Comparison of ENCODE assay signal across 6 cellular contexts in the genomic region with DNA sequence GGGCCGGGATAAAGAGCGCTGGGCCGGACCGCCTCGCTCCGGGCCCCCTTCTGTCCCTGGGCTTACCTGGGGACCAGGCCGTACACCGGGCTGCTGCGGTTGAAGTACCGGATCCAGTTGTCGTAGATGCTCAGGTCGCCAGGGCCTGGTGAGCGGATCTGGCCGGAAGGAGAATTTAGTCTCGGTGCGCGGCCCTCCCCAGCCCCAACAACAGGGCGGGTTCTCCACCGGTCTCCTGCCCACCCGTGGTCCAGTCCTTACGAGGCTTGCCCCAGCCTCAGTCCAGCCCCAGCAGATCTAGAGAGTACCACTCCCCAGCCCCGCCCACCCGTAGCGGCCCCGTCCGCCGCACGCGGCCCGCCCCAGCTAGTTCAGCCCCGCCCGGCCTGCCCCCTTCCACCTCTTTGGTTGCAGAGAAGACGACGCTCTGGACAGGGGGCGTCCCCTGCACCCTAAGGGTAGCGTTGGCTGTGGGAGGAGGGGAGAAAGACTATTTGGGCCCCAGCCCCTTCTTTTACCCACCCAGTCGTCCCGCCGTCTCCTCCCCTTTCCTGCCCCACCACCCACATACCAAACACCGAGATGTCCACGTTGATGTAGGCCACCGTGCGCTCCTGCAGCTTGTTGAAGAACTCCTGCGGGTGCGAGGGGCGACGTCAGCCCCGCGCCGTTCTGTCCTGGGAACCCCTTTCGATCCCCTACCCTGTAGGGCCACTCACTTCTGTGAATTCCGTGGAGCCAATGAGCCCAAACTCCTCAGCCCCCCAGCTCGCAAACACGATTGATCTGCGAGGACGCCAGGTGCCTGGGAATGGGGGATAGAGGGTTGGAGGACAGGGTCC. TPM values are rescaled to one million over a fixed set of nuclear protein-coding genes. Genes with fewer than 3 reads are reported as not detected.
DNase-seq lines count a peak whose midpoint lies in the region; ATAC-seq and TF ChIP-seq lines count a peak whose summit lies in the region.

No MANE protein-coding gene starts in this region.

- ATAC-seq in psoas muscle = peak in 2 of 4 donors; percentile 20 to 42
- ATAC-seq in PC-3 = no peak

- DNase-seq in GM23248 = peak; percentile 51
- peak; percentile 7 for DNase-seq in dermis blood vessel endothelial cell
- peak; percentile 35 to 62 for DNase-seq in psoas muscle
- DNase-seq in PC-3 = no peak
- DNase-seq in MM.1S = no peak
- DNase-seq in MG63 = no peak

- H3K9me2 ChIP-seq in GM23248 (ENCODE audit: insufficient read depth) = no peaks in the 10 kb centered on the region
- H3K9me2 ChIP-seq in PC-3 (replicated peaks; ENCODE audit: low read length) = no peaks in the 10 kb centered on the region
- H3K9me2 ChIP-seq in MM.1S (replicated peaks; ENCODE audit: insufficient read depth, low read length) = no peaks in the 10 kb centered on the region

- H2AFZ ChIP-seq in GM23248 (peak overlapping the region; percentile 87), PC-3 (ENCODE audit: low read length) (no peak overlapping the region), MM.1S (ENCODE audit: low read length) (no peak overlapping the region)

- TF ChIP-seq CTCF in psoas muscle (IDR thresholded peaks at IDR 0.05) = no peak
- TF ChIP-seq CTCF in PC-3 (conservative IDR thresholded peaks at IDR 0.05; ENCODE audit: low read depth, low read length) = no peak
- no peak for TF ChIP-seq CTCF in MM.1S (IDR thresholded peaks at IDR 0.05; ENCODE audit: low read length)

- H3F3A ChIP-seq in GM23248 (ENCODE audit: insufficient read depth) (no peaks in the 10 kb centered on the region), PC-3 (ENCODE audit: low read length, unreplicated experiment) (no peaks in the 10 kb centered on the region), MM.1S (ENCODE audit: insufficient read depth, low read length) (peaks cover 8% of the 10 kb centered on the region)

- H4K20me1 ChIP-seq in GM23248 (ENCODE audit: insufficient read depth) (no peaks in the 10 kb centered on the region), PC-3 (ENCODE audit: low read length) (peaks cover 5% of the 10 kb centered on the region; the same call in 1 of the 2 replicates), MM.1S (ENCODE audit: insufficient read depth, low read length) (no peaks in the 10 kb centered on the region)

- H3K27me3 ChIP-seq in GM23248 (replicated peaks; ENCODE audit: insufficient read depth) (no peaks in the 10 kb centered on the region), psoas muscle (ENCODE audit: insufficient read depth in 3 of 3, low read length in 2 of 3) (no peaks in the 10 kb centered on the region), PC-3 (ENCODE audit: low read length) (no peaks in the 10 kb centered on the region), MM.1S (replicated peaks; ENCODE audit: insufficient read depth, low read length) (no peaks in the 10 kb centered on the region), MG63 (no peaks in the 10 kb centered on the region)

- no peak overlapping the region for H3K27ac ChIP-seq in GM23248
- no peak overlapping the region for H3K27ac ChIP-seq in psoas muscle
- H3K27ac ChIP-seq in PC-3 (ENCODE audit: low read length) = no peak overlapping the region
- H3K27ac ChIP-seq in MM.1S (ENCODE audit: low read length) = no peak overlapping the region

- 8 to 10% methylated on average over 51 to 56 of the region's 56 CpGs for WGBS in GM23248 (ENCODE audit: low coverage in 1 of 2, low lambda C conversion rate in 2 of 2, missing lambda C conversion rate in 2 of 2), 2 experiments
- WGBS in psoas muscle, 3 donors = 18 to 21% (median 18%) methylated on average over 47 to 56 of the region's 56 CpGs

- H3K4me2 ChIP-seq in GM23248 (ENCODE audit: unreplicated experiment) (peak overlapping the region; percentile 74), PC-3 (ENCODE audit: low read length) (no peak overlapping the region), MM.1S (ENCODE audit: low read depth, low read length) (no peak overlapping the region)

- no TSS peak for BruUV-seq in PC-3 (replicated peaks; lab: Mats Ljungman, UMichigan)

- in situ Hi-C loops in GM23248 (cut with MboI) = no loop called here

- POLR2A ChIA-PET in PC-3 (lab: Charles Lee; ENCODE audit: unreplicated experiment) = no interaction called here

- H3K4me3 ChIP-seq in GM23248 (peak overlapping the region; percentile 72), psoas muscle (peak overlapping the region; percentile 59), PC-3 (ENCODE audit: low read length) (no peak overlapping the region), MM.1S (ENCODE audit: low read length) (no peak overlapping the region), MG63 (no peak overlapping the region)

- H3K79me2 ChIP-seq in GM23248 (ENCODE audit: insufficient read depth) (peaks cover 5% of the 10 kb centered on the region), PC-3 (ENCODE audit: low read length) (peaks cover 19% of the 10 kb centered on the region), MM.1S (ENCODE audit: low read length) (peaks cover 30% of the 10 kb centered on the region)

- peak overlapping the region; percentile 77 for H3K9ac ChIP-seq in GM23248
- H3K9ac ChIP-seq in PC-3 (ENCODE audit: low read length) = no peak overlapping the region
- no peak overlapping the region for H3K9ac ChIP-seq in MM.1S (ENCODE audit: low read length)

- H3K4me1 ChIP-seq in GM23248 (ENCODE audit: insufficient read depth) (peaks cover 4% of the 10 kb centered on the region; the same call in 1 of the 2 replicates), psoas muscle (peaks cover 5% of the 10 kb centered on the region), PC-3 (ENCODE audit: insufficient read depth, low read length) (peaks cover 18% of the 10 kb centered on the region), MM.1S (ENCODE audit: low read length) (peaks cover 8% of the 10 kb centered on the region)

- intact Hi-C loops in psoas muscle (cut with DNase I) = no loop called here
- intact Hi-C loops in PC-3 (cut with micrococcal nuclease) = no loop called here

- CTCF ChIA-PET in PC-3 (lab: Charles Lee) = no interaction called here

- H3K9me3 ChIP-seq in GM23248 (ENCODE audit: low read depth) = no peaks in the 10 kb centered on the region
- H3K9me3 ChIP-seq in psoas muscle = no peaks in the 10 kb centered on the region
- H3K9me3 ChIP-seq in PC-3 (ENCODE audit: low read length) = no peaks in the 10 kb centered on the region
- no peaks in the 10 kb centered on the region for H3K9me3 ChIP-seq in MM.1S (replicated peaks; ENCODE audit: insufficient read depth, low read length)
- no peaks in the 10 kb centered on the region for H3K9me3 ChIP-seq in MG63

- H3K36me3 ChIP-seq in GM23248 (ENCODE audit: low read depth) (no peaks in the 10 kb centered on the region), psoas muscle (ENCODE audit: insufficient read depth in 1 of 2, low read depth in 1 of 2) (peaks cover 0 to 15% of the 10 kb centered on the region in 2 donors), PC-3 (ENCODE audit: low read depth, low read length) (peaks cover 16% of the 10 kb centered on the region), MM.1S (replicated peaks; ENCODE audit: insufficient read depth, low read length) (no peaks in the 10 kb centered on the region), MG63 (peaks cover 27% of the 10 kb centered on the region)

RNA-seq across cellular contexts. Expression of gene SAC3D1, which starts 6.8 kb away (rescaled TPM):
- 8.0 and 14.9 TPM in 2 replicates for total RNA-seq in GM23248 (2014; rRNA removed; shearing (Covaris generic))
- polyA plus RNA-seq in GM23248 (2016; fragmentation: Nextera tagmentation; extraction: Ambion mirVana) (12.8 and 13.2 TPM in 2 replicates), psoas muscle (10 to 100 TPM; 10.8 to 19.2 (median 12.9) TPM)
- total RNA-seq in dermis blood vessel endothelial cell (12.4 and 16.0 TPM in 2 replicates), psoas muscle (10 to 100 TPM in 1 of 4 donors, 1 to 10 TPM in 3; 8.4 to 12.3 (median 9.1) TPM), PC-3 (2014; rRNA removed) (61.0 and 82.0 TPM in 2 replicates)
- total RNA-seq in MG63 (2014; rRNA removed; shearing (Covaris generic); ENCODE audit: low replicate concordance) = 42.1 and 54.8 TPM in 2 replicates

RNA-seq across cellular contexts. Expression of gene NAALADL1, which starts 10.6 kb away (rescaled TPM):
- total RNA-seq in GM23248 (2014; rRNA removed; shearing (Covaris generic)) = 37.7 and 40.7 TPM in 2 replicates
- polyA plus RNA-seq in GM23248 (2016; fragmentation: Nextera tagmentation; extraction: Ambion mirVana) (26.6 and 27.9 TPM in 2 replicates), psoas muscle (1 to 10 TPM; 1.3 to 3.7 (median 1.6) TPM)
- total RNA-seq in dermis blood vessel endothelial cell (11.0 and 20.3 TPM in 2 replicates), psoas muscle (1 to 10 TPM in 2 of 4 donors, under 1 TPM in 2; 0.98 to 4.8 (median 1.9) TPM), PC-3 (2014; rRNA removed) (0.47 TPM in 1 of 2 replicates, not detected in the other)
- total RNA-seq in MG63 (2014; rRNA removed; shearing (Covaris generic); ENCODE audit: low replicate concordance) = not detected in 2 replicates

RNA-seq across cellular contexts. Expression of gene SNX15, which starts 20.6 kb away (rescaled TPM):
- total RNA-seq in GM23248 (2014; rRNA removed; shearing (Covaris generic)) = 14.9 and 17.5 TPM in 2 replicates
- polyA plus RNA-seq in GM23248 (2016; fragmentation: Nextera tagmentation; extraction: Ambion mirVana) = 17.2 and 17.7 TPM in 2 replicates
- 13.1 and 16.5 TPM in 2 replicates for total RNA-seq in dermis blood vessel endothelial cell
- total RNA-seq in psoas muscle = 10 to 100 TPM; 15.6 to 21.7 (median 18.7) TPM
- 10 to 100 TPM; 26.7 to 66.5 (median 30.3) TPM for polyA plus RNA-seq in psoas muscle
- total RNA-seq in PC-3 (2014; rRNA removed) = 15.1 and 40.4 TPM in 2 replicates
- total RNA-seq in MG63 (2014; rRNA removed; shearing (Covaris generic); ENCODE audit: low replicate concordance) = 11.2 and 18.5 TPM in 2 replicates

RNA-seq across cellular contexts. Expression of gene ARL2, which starts 33.8 kb away (rescaled TPM):
- total RNA-seq in GM23248 (2014; rRNA removed; shearing (Covaris generic)) = 96.6 and 115 TPM in 2 replicates
- polyA plus RNA-seq in GM23248 (2016; fragmentation: Nextera tagmentation; extraction: Ambion mirVana) (143 and 155 TPM in 2 replicates), psoas muscle (100 to 1,000 TPM; 119 to 168 (median 154) TPM)
- total RNA-seq in dermis blood vessel endothelial cell (144 and 145 TPM in 2 replicates), psoas muscle (100 to 1,000 TPM; 109 to 171 (median 145) TPM), PC-3 (2014; rRNA removed) (86.0 and 107 TPM in 2 replicates)
- total RNA-seq in MG63 (2014; rRNA removed; shearing (Covaris generic); ENCODE audit: low replicate concordance) = 170 and 249 TPM in 2 replicates

RNA-seq across cellular contexts. Expression of gene CDCA5, which starts 36.0 kb away (rescaled TPM):
- total RNA-seq in GM23248 (2014; rRNA removed; shearing (Covaris generic)) = 16.8 and 17.5 TPM in 2 replicates
- polyA plus RNA-seq in GM23248 (2016; fragmentation: Nextera tagmentation; extraction: Ambion mirVana) (11.9 and 12.4 TPM in 2 replicates), psoas muscle (1 to 10 TPM in 2 of 3 donors, under 1 TPM in 1; 0.28 to 1.6 (median 1.3) TPM)
- total RNA-seq in dermis blood vessel endothelial cell (4.4 and 17.5 TPM in 2 replicates), psoas muscle (1 to 10 TPM in 1 of 4 donors, under 1 TPM in 3; 0.50 to 1.1 (median 0.87) TPM), PC-3 (2014; rRNA removed) (67.1 and 73.4 TPM in 2 replicates)
- total RNA-seq in MG63 (2014; rRNA removed; shearing (Covaris generic); ENCODE audit: low replicate concordance) = 42.5 and 43.5 TPM in 2 replicates

Comparison
In these comparisons a context has a peak if more than half of its experiments do, and no peak if none do; other contexts are left out.
1. DNase-seq: peak in GM23248 (single experiment), dermis blood vessel endothelial cell (single experiment) and psoas muscle (2 of 2); none in PC-3 (single experiment), MM.1S (single experiment) and MG63 (single experiment).
2. H3K4me3 ChIP-seq: peak in GM23248 (single experiment) and psoas muscle (single experiment); none in PC-3 (single experiment), MM.1S (single experiment) and MG63 (single experiment).